In the genomic region with DNA sequence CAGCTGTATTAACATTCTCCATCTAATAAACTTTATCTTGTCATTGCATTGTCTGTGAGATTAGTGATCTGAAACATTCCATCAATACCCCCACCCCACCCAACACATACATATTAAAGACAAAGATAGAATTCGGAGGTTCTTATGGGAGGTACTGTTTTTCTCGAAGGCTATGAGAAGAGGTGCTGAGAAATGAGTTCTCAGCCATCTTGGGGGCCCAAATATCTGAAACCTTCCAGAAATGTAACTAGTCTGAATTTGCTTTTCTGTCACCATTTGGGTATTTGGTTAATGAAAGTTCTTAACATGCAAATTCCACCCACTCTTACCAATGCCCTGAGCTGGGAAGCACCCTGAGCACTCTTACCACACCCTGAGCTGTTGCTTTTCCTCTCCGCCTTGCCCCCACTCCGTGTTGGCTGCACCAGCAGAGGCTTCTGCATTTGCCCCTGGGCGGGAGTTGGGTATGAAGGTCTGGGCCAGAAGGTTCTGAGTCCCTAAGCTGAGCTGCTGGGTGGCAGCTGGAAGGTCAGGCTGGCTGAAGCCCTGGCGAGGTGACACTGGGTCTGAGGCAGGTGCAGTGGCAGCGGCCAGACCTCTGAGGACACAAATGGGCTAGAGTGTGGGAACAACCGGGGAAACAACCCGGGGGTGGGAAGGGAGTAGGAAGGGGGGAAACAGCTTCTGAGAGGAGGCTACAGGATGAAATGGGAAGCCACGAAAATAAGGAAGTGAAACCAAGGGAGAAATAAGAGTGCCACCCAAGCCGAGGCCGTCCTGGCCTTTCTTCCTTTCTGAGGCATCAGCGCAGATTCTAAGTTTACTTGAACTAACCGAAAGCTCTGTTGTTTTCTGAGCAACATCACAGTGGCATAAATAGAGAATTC, we compare ENCODE assay signal across 8 cellular contexts. TPM values are rescaled to one million over a fixed set of nuclear protein-coding genes. Genes with fewer than 3 reads are reported as not detected.
DNase-seq lines count a peak whose midpoint lies in the region; ATAC-seq and TF ChIP-seq lines count a peak whose summit lies in the region.

No MANE protein-coding gene starts in this region.

- H3K27ac ChIP-seq in OCI-LY3 (ENCODE audit: low read length) = peak overlapping the region; percentile 78
- peak overlapping the region in 2 of 4 donors; percentile 13 to 49 for H3K27ac ChIP-seq in transverse colon
- no peak overlapping the region for H3K27ac ChIP-seq in PC-9

- 0 out of 2 replicates have a peak, but pooled peaks cover 3% of the 10 kb centered on the region for H3K27me3 ChIP-seq in OCI-LY3 (ENCODE audit: low read depth, low read length)
- H3K27me3 ChIP-seq in transverse colon = no peaks in the 10 kb centered on the region
- H3K27me3 ChIP-seq in PC-9 (ENCODE audit: insufficient read depth, low read depth) = no peaks in the 10 kb centered on the region

- in situ Hi-C loops in transverse colon (cut with MboI; ENCODE audit: low pct_ligation_motif_present in 1 of 4, low pct_unique_long_range_greater_than_20kb in 1 of 4, low sequenced_read_pairs in 3 of 4) = no loop called here

- H3K36me3 ChIP-seq in OCI-LY3 (replicated peaks; ENCODE audit: low read depth, low read length) = no peaks in the 10 kb centered on the region
- no peaks in the 10 kb centered on the region for H3K36me3 ChIP-seq in transverse colon
- H3K36me3 ChIP-seq in PC-9 (ENCODE audit: low read depth) = no peaks in the 10 kb centered on the region

- H3K4me1 ChIP-seq in OCI-LY3 (ENCODE audit: low read length) (peaks cover 24% of the 10 kb centered on the region), transverse colon (peaks cover 0 to 4% (median 0%) of the 10 kb centered on the region in 4 donors), PC-9 (replicated peaks; ENCODE audit: insufficient read depth) (no peaks in the 10 kb centered on the region)

- peak overlapping the region; percentile 51 for H3K9ac ChIP-seq in OCI-LY3 (ENCODE audit: low read length)

- H3K4me3 ChIP-seq in OCI-LY3 (ENCODE audit: low read length) = peak overlapping the region; percentile 70
- H3K4me3 ChIP-seq in transverse colon = no peak overlapping the region
- no peak overlapping the region for H3K4me3 ChIP-seq in PC-9

- no peaks in the 10 kb centered on the region for H3K9me2 ChIP-seq in PC-9 (ENCODE audit: insufficient read depth)

- TF ChIP-seq CTCF in OCI-LY3 (IDR thresholded peaks at IDR 0.05; ENCODE audit: low read depth, low read length) (no peak), transverse colon (IDR thresholded peaks at IDR 0.05) (no peak), PC-9 (conservative IDR thresholded peaks at IDR 0.05) (no peak)

- H3K79me2 ChIP-seq in OCI-LY3 (ENCODE audit: low read length) (no peaks in the 10 kb centered on the region), PC-9 (ENCODE audit: low read depth) (no peaks in the 10 kb centered on the region)

- H3K9me3 ChIP-seq in OCI-LY3 (ENCODE audit: insufficient read depth, low read length) (no peaks in the 10 kb centered on the region), transverse colon (no peaks in the 10 kb centered on the region), PC-9 (ENCODE audit: insufficient read depth, low read depth) (0 out of 2 replicates have a peak, but pooled peaks cover 4% of the 10 kb centered on the region)

- no peak for TF ChIP-seq POLR2A in transverse colon (IDR thresholded peaks at IDR 0.05)

- H4K20me1 ChIP-seq in OCI-LY3 (ENCODE audit: insufficient read depth, low read length) = no peaks in the 10 kb centered on the region
- H4K20me1 ChIP-seq in PC-9 (ENCODE audit: insufficient read depth) = no peaks in the 10 kb centered on the region

- H3F3A ChIP-seq in PC-9 (ENCODE audit: insufficient read depth, low read depth) = no peaks in the 10 kb centered on the region

- 67 to 68% methylated on average over 7 to 14 of the region's 14 CpGs for WGBS in transverse colon (ENCODE audit: low coverage in 1 of 2), 2 donors

- CTCF ChIA-PET in PC-9 (lab: Charles Lee) = interaction anchor here (0.6 kb wide), 1 partner anchor 27 kb away, joined by 4 read pairs; no protein-coding TSS in a partner anchor

- H2AFZ ChIP-seq in OCI-LY3 (ENCODE audit: low read depth, low read length) (peak overlapping the region; percentile 56), PC-9 (no peak overlapping the region)

- TF ChIP-seq EP300 in transverse colon (IDR thresholded peaks at IDR 0.05; ENCODE audit: low read depth) = no peak

- peak overlapping the region; percentile 92 for H3K4me2 ChIP-seq in OCI-LY3 (ENCODE audit: low read length)
- H3K4me2 ChIP-seq in PC-9 = no peak overlapping the region

- DNase-seq in activated CD4-positive, CD25-positive, alpha-beta regulatory T cell (lab: John Stamatoyannopoulos, UW) = no peak
- DNase-seq in left cardiac atrium (no peak), transverse colon (peak; percentile 25), PC-9 (no peak), T1000 (lab: John Stamatoyannopoulos, UW) (no peak)

- intact Hi-C loops in left cardiac atrium (cut with DNase I) = no loop called here
- intact Hi-C loops in transverse colon (cut with DNase I; ENCODE audit: low total_unique reads) = no loop called here
- intact Hi-C loops in PC-9 (cut with micrococcal nuclease; ENCODE audit: unreplicated experiment) = no loop called here

- ATAC-seq in activated CD4-positive, CD25-positive, alpha-beta regulatory T cell treated with anti-CD3 and anti-CD28 coated beads, Interleukin-2, amount 50 U/mL, for 24 hours = peak; percentile 69 to 70
- ATAC-seq in HG02840 (IDR thresholded peaks at IDR 0.05; ENCODE audit: low FRiP score, unreplicated experiment) (peak; percentile 81), left cardiac atrium (peak; percentile 33 to 72)

- no TSS peak for BruUV-seq in PC-9 (replicated peaks; lab: Mats Ljungman, UMichigan)

- POLR2A ChIA-PET in PC-9 (lab: Charles Lee; ENCODE audit: unreplicated experiment) = no interaction called here

RNA-seq across cellular contexts. Expression of gene IER5, which starts 26.4 kb away (rescaled TPM):
- 10 to 100 TPM; 15.7 to 25.0 TPM for total RNA-seq in left cardiac atrium
- 10 to 100 TPM; 12.1 to 40.3 (median 16.5) TPM for total RNA-seq in transverse colon
- total RNA-seq in PC-9 (2021) = 21.2 and 23.4 TPM in 2 replicates

RNA-seq across cellular contexts. Expression of gene MR1, which starts 28.4 kb away (rescaled TPM):
- total RNA-seq in left cardiac atrium = 10 to 100 TPM; 10.5 to 12.0 TPM
- total RNA-seq in transverse colon = 1 to 10 TPM in 3 of 4 donors, under 1 TPM in 1; 1.00 to 8.6 (median 4.7) TPM
- total RNA-seq in PC-9 (2021) = 11.2 and 15.5 TPM in 2 replicates

RNA-seq across cellular contexts. Expression of gene STX6, which starts 39.5 kb away (rescaled TPM):
- total RNA-seq in left cardiac atrium (10 to 100 TPM in 1 of 2 donors, 1 to 10 TPM in 1; 10.0 to 10.3 TPM), transverse colon (10 to 100 TPM; 16.1 to 21.0 (median 17.6) TPM), PC-9 (2021) (23.0 and 25.2 TPM in 2 replicates)
